Comparison of ENCODE assay signal across 18 cellular contexts in the genomic region with DNA sequence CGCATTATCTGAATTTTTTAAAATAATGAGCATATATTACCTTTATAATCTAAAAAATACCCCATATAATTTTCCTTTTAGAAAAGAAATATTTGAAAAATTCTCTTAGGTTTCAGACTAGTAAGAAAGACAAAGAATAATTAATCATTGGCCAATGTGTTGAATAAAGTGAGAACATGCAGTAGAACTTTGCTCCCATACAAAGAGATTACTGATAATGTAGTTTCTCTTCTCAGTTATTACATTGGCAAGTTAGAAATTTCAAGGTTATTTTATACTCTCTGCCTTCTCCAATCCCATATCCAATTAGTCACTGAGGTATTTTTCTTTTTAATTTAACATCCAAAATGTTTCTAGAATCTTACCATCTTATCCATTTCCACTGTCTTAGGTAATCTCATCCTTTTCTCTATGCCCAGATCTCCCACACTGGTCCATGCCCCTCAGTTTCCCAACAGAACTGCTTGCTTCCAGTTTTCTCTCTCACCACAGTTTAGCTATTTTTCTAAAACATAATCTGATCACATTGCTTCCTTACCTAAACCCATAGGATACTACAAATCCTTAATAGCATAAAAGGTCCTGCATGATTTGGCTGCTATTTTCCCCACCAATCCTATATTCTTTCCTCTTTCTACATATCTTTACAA.
"Had no signal": no experiment of that assay in that cellular context is flagged by ENCODE, and none has a peak within 500 bp of the region (broad histone marks: within the 10 kb centered on the region; RNA-seq: fewer than 3 reads in every experiment).

No MANE protein-coding gene starts in this region.

- H3K27ac Mint-ChIP-seq: activated CD4-positive, alpha-beta T cell treated with anti-CD3 and anti-CD28 coated beads, Interleukin-2, amount 10 ng/mL, durations not matched to agents 7 days and 5 days; activated T-helper 1 cell treated with anti-CD3 and anti-CD28 coated beads, Interleukin-12 subunit alpha, Interleukin-12 subunit beta, Interleukin-2, Interleukin-4 antibody, amounts not matched to agents 30 ng/mL and 10 ng/mL and 1 ng/mL, durations not matched to agents 14 hours and 24 hours and 36 hours; WTC11 had no signal

- DNase-seq: activated CD4-positive, alpha-beta T cell treated with anti-CD3 and anti-CD28 coated beads, Interleukin-2, amount 10 ng/mL, durations not matched to agents 7 days and 5 days; activated CD8-positive, alpha-beta memory T cell treated with anti-CD3 and anti-CD28 coated beads, Interleukin-2, amount 50 U/mL, for 48 hours; activated naive CD4-positive, alpha-beta T cell; colonic mucosa; left ventricle myocardium superior; mesendoderm; right cardiac atrium; stimulated activated CD4-positive, alpha-beta T cell treated with anti-CD3 and anti-CD28 coated beads, Interleukin-4, amount 100 ng/mL, for 4 hours; stimulated activated CD8-positive, alpha-beta memory T cell treated with anti-CD3 and anti-CD28 coated beads, Interleukin-4, amount 100 ng/mL, for 48 hours; stimulated activated naive CD8-positive, alpha-beta T cell treated with anti-CD3 and anti-CD28 coated beads, Interleukin-15, Interleukin-2, amounts not matched to agents 100 U/mL and 50 U/mL, for 24 hours; transverse colon had no signal

- H3K36me3 ChIP-seq: colonic mucosa, prostate gland had no signal

- H3K9me3 ChIP-seq: colonic mucosa, prostate gland, transverse colon had no signal

- H3K4me1 Mint-ChIP-seq: WTC11 had no signal

- H3K4me1 ChIP-seq: colonic mucosa, prostate gland had no signal

- H3K27ac ChIP-seq: colonic mucosa, prostate gland, transverse colon had no signal

- H3K4me3 Mint-ChIP-seq: activated CD4-positive, alpha-beta T cell treated with anti-CD3 and anti-CD28 coated beads, Interleukin-2, amount 10 ng/mL, durations not matched to agents 7 days and 5 days; activated T-helper 1 cell treated with anti-CD3 and anti-CD28 coated beads, Interleukin-12 subunit alpha, Interleukin-12 subunit beta, Interleukin-2, Interleukin-4 antibody, amounts not matched to agents 30 ng/mL and 10 ng/mL and 1 ng/mL, durations not matched to agents 14 hours and 24 hours and 36 hours; WTC11 had no signal

- H3K27me3 ChIP-seq: colonic mucosa, transverse colon had no signal

- FAIRE-seq: astrocyte, endometrium, keratinocyte had no signal

- H3K9me3 Mint-ChIP-seq: activated CD4-positive, alpha-beta T cell treated with anti-CD3 and anti-CD28 coated beads, Interleukin-2, amount 10 ng/mL, durations not matched to agents 7 days and 5 days; activated T-helper 1 cell treated with anti-CD3 and anti-CD28 coated beads, Interleukin-12 subunit alpha, Interleukin-12 subunit beta, Interleukin-2, Interleukin-4 antibody, amounts not matched to agents 30 ng/mL and 10 ng/mL and 1 ng/mL, durations not matched to agents 14 hours and 24 hours and 36 hours; WTC11 had no signal

- ATAC-seq: left ventricle myocardium superior; right cardiac atrium; stimulated activated naive CD8-positive, alpha-beta T cell treated with anti-CD3 and anti-CD28 coated beads, Interleukin-15, Interleukin-2, amounts not matched to agents 100 U/mL and 50 U/mL, for 24 hours; WTC11 had no signal

- H3K4me3 ChIP-seq: colonic mucosa, prostate gland, smooth muscle cell, transverse colon had no signal

- H3K27me3 Mint-ChIP-seq: activated CD4-positive, alpha-beta T cell treated with anti-CD3 and anti-CD28 coated beads, Interleukin-2, amount 10 ng/mL, durations not matched to agents 7 days and 5 days had no signal
